ENCODE assay signal across 19 cellular contexts in the genomic region with DNA sequence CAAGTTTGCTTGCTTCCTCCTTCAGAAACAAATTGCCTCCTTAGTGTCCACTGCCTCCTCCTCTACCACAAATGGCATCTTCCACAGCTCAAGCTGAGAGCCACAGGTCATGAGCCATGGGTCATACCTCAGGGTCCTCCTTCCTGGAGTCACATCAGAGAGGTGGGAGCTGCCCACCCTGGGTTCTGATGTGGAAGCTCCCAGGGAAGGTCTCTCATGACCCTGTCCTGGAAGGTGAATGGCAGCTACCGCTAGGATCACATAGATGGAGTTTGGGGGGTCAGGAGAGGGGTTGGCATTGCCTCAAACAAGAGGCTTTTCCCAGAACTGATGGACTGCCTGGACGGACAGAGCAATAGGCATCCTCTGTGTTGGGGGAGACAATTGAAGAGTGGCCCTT.
A peak's percentile ranks its signal among the peaks of the same experiment; 100 is the strongest.
DNase-seq lines count a peak whose midpoint lies in the region; ATAC-seq and TF ChIP-seq lines count a peak whose summit lies in the region.
"Had no signal": no experiment of that assay in that cellular context is flagged by ENCODE, and none has a peak within 500 bp of the region (broad histone marks: within the 10 kb centered on the region; RNA-seq: fewer than 3 reads in every experiment).

No MANE protein-coding gene starts in this region.

- no peak for TF ChIP-seq POLR2A in sigmoid colon (IDR thresholded peaks at IDR 0.05)

- WGBS in sigmoid colon, 2 donors = 84 to 90% methylated on average over 2 of the region's 2 CpGs

- H3K27ac ChIP-seq in BLaER1 (no peak overlapping the region), sigmoid colon (no peak overlapping the region)
- H3K27ac ChIP-seq: C4-2B, GM23248 had no signal

- intact Hi-C loops in sigmoid colon (cut with DNase I) = no loop called here

- H3K4me3 Mint-ChIP-seq in activated naive CD8-positive, alpha-beta T cell treated with anti-CD3 and anti-CD28 coated beads, Interleukin-2, amount 10 ng/mL, durations not matched to agents 7 days and 5 days = no peak overlapping the region
- H3K4me3 Mint-ChIP-seq in activated naive CD8-positive, alpha-beta T cell treated with anti-CD3 and anti-CD28 coated beads, Interleukin-2, amount 50 U/mL, for 24 hours = no peak overlapping the region
- no peak overlapping the region for H3K4me3 Mint-ChIP-seq in chondrocyte (ENCODE audit: unreplicated experiment)
- H3K4me3 Mint-ChIP-seq: B cell; CD4-positive, alpha-beta T cell; IgD-negative memory B cell had no signal

- peaks cover 7% of the 10 kb centered on the region; the same call in 1 of the 2 replicates for H4K20me1 ChIP-seq in BLaER1

- H3K9me3 Mint-ChIP-seq in activated naive CD8-positive, alpha-beta T cell treated with anti-CD3 and anti-CD28 coated beads, Interleukin-2, amount 10 ng/mL, durations not matched to agents 7 days and 5 days = no peaks in the 10 kb centered on the region
- H3K9me3 Mint-ChIP-seq in activated naive CD8-positive, alpha-beta T cell treated with anti-CD3 and anti-CD28 coated beads, Interleukin-2, amount 50 U/mL, for 24 hours = no peaks in the 10 kb centered on the region
- H3K9me3 Mint-ChIP-seq in chondrocyte (ENCODE audit: low read depth) = no peaks in the 10 kb centered on the region
- H3K9me3 Mint-ChIP-seq: CD4-positive, alpha-beta T cell had no signal

- H3K27ac Mint-ChIP-seq in activated naive CD8-positive, alpha-beta T cell treated with anti-CD3 and anti-CD28 coated beads, Interleukin-2, amount 10 ng/mL, durations not matched to agents 7 days and 5 days = no peak overlapping the region
- no peak overlapping the region for H3K27ac Mint-ChIP-seq in activated naive CD8-positive, alpha-beta T cell treated with anti-CD3 and anti-CD28 coated beads, Interleukin-2, amount 50 U/mL, for 24 hours
- H3K27ac Mint-ChIP-seq in chondrocyte (ENCODE audit: unreplicated experiment) = peak overlapping the region; percentile 52
- H3K27ac Mint-ChIP-seq: CD4-positive, alpha-beta T cell; IgD-negative memory B cell had no signal

- H3K4me1 ChIP-seq in BLaER1 = peaks cover 33% of the 10 kb centered on the region
- no peaks in the 10 kb centered on the region for H3K4me1 ChIP-seq in sigmoid colon

- TF ChIP-seq CTCF in chondrocyte (IDR thresholded peaks at IDR 0.05) = no peak
- no peak for TF ChIP-seq CTCF in sigmoid colon (IDR thresholded peaks at IDR 0.05)

- POLR2A ChIA-PET in activated naive CD8-positive, alpha-beta T cell treated with anti-CD3 and anti-CD28 coated beads, Interleukin-2, amount 10 ng/mL, durations not matched to agents 7 days and 5 days (lab: Charles Lee) = no interaction called here

- H3K9me3 ChIP-seq in BLaER1 (no peaks in the 10 kb centered on the region), sigmoid colon (no peaks in the 10 kb centered on the region)

- TF ChIP-seq EP300 in sigmoid colon (IDR thresholded peaks at IDR 0.05) = no peak

- no peaks in the 10 kb centered on the region for H3K4me1 Mint-ChIP-seq in activated naive CD8-positive, alpha-beta T cell treated with anti-CD3 and anti-CD28 coated beads, Interleukin-2, amount 10 ng/mL, durations not matched to agents 7 days and 5 days
- no peaks in the 10 kb centered on the region for H3K4me1 Mint-ChIP-seq in activated naive CD8-positive, alpha-beta T cell treated with anti-CD3 and anti-CD28 coated beads, Interleukin-2, amount 50 U/mL, for 24 hours
- H3K4me1 Mint-ChIP-seq in chondrocyte (ENCODE audit: low read depth) = no peaks in the 10 kb centered on the region
- H3K4me1 Mint-ChIP-seq: B cell had no signal

- H3K4me3 ChIP-seq in BLaER1 (no peak overlapping the region), sigmoid colon (no peak overlapping the region)
- H3K4me3 ChIP-seq: GM23248 had no signal

- no peaks in the 10 kb centered on the region for H3K27me3 ChIP-seq in BLaER1
- H3K27me3 ChIP-seq in sigmoid colon = peaks cover 0 to 4% (median 0%) of the 10 kb centered on the region in 3 donors

- H3K4me2 ChIP-seq in BLaER1 = peak overlapping the region; percentile 29

- DNase-seq in activated naive CD8-positive, alpha-beta T cell treated with anti-CD3 and anti-CD28 coated beads, Interleukin-2, amount 10 ng/mL, durations not matched to agents 7 days and 5 days = peak; percentile 10
- DNase-seq in activated naive CD8-positive, alpha-beta T cell treated with anti-CD3 and anti-CD28 coated beads, Interleukin-2, amount 50 U/mL, for 24 hours = no peak
- no peak for DNase-seq in chondrocyte (ENCODE audit: low spot score)
- peak; percentile 28 for DNase-seq in sigmoid colon
- DNase-seq in NCI-H748 (lab: John Stamatoyannopoulos, UW; ENCODE audit: unreplicated experiment) = no peak
- DNase-seq in iPS-NIHi7 (ENCODE audit: extremely low spot score) = no peak
- no peak for DNase-seq in dedifferentiated amniotic fluid mesenchymal stem cell (ENCODE audit: extremely low spot score)
- DNase-seq: 8988T; CD4-positive, alpha-beta T cell; DMS153; DMS79; GDM1; GM23248; HCEC 1CT had no signal

- H3K36me3 ChIP-seq in BLaER1 (no peaks in the 10 kb centered on the region), sigmoid colon (no peaks in the 10 kb centered on the region)

- peaks cover 2% of the 10 kb centered on the region for H3K27me3 Mint-ChIP-seq in activated naive CD8-positive, alpha-beta T cell treated with anti-CD3 and anti-CD28 coated beads, Interleukin-2, amount 10 ng/mL, durations not matched to agents 7 days and 5 days
- peaks cover 10% of the 10 kb centered on the region for H3K27me3 Mint-ChIP-seq in activated naive CD8-positive, alpha-beta T cell treated with anti-CD3 and anti-CD28 coated beads, Interleukin-2, amount 50 U/mL, for 24 hours
- H3K27me3 Mint-ChIP-seq in chondrocyte (ENCODE audit: low read depth) = peaks cover 28% of the 10 kb centered on the region

- no peak overlapping the region for H3K9ac ChIP-seq in BLaER1
- H3K9ac ChIP-seq: GM23248 had no signal

- no peaks in the 10 kb centered on the region for H3K36me3 Mint-ChIP-seq in activated naive CD8-positive, alpha-beta T cell treated with anti-CD3 and anti-CD28 coated beads, Interleukin-2, amount 10 ng/mL, durations not matched to agents 7 days and 5 days
- no peaks in the 10 kb centered on the region for H3K36me3 Mint-ChIP-seq in activated naive CD8-positive, alpha-beta T cell treated with anti-CD3 and anti-CD28 coated beads, Interleukin-2, amount 50 U/mL, for 24 hours (ENCODE audit: low read depth)
- no peaks in the 10 kb centered on the region for H3K36me3 Mint-ChIP-seq in chondrocyte (ENCODE audit: low read depth)
- H3K36me3 Mint-ChIP-seq: IgD-negative memory B cell had no signal

- no peak for ATAC-seq in activated naive CD8-positive, alpha-beta T cell treated with anti-CD3 and anti-CD28 coated beads, Interleukin-2, amount 10 ng/mL, durations not matched to agents 7 days and 5 days (ENCODE audit: low read depth)
- ATAC-seq in activated naive CD8-positive, alpha-beta T cell treated with anti-CD3 and anti-CD28 coated beads, Interleukin-2, amount 50 U/mL, for 24 hours = no peak
- ATAC-seq: HepG2 had no signal

Comparison
In these comparisons a context has a peak if more than half of its experiments do, and no peak if none do; other contexts are left out.
1. DNase-seq: peak in activated naive CD8-positive, alpha-beta T cell treated with anti-CD3 and anti-CD28 coated beads, Interleukin-2, amount 10 ng/mL, durations not matched to agents 7 days and 5 days (single experiment) and sigmoid colon (single experiment); none in activated naive CD8-positive, alpha-beta T cell treated with anti-CD3 and anti-CD28 coated beads, Interleukin-2, amount 50 U/mL, for 24 hours (single experiment), chondrocyte (single experiment), NCI-H748 (single experiment), iPS-NIHi7 (single experiment) and dedifferentiated amniotic fluid mesenchymal stem cell (single experiment).